ENCODE assay signal across 8 cellular contexts in genomic region chr3:184262166-184262926, GRCh38. TPM values are rescaled to one million over a fixed set of nuclear protein-coding genes. Genes with fewer than 3 reads are reported as not detected.
DNase-seq lines count a peak whose midpoint lies in the region; ATAC-seq, FAIRE-seq and TF ChIP-seq lines count a peak whose summit lies in the region.

No MANE protein-coding gene starts in this region.

- H3K27ac Mint-ChIP-seq in neural crest cell (ENCODE audit: unreplicated experiment): no peak overlapping the region

- H3K27ac ChIP-seq in heart right ventricle (no peak overlapping the region), right atrium auricular region (no peak overlapping the region), OCI-LY3 (ENCODE audit: low read length) (no peak overlapping the region)

- no peaks in the 10 kb centered on the region for H3K36me3 Mint-ChIP-seq in neural crest cell (ENCODE audit: low read depth)

- intact Hi-C loops in heart right ventricle (cut with DNase I): no loop called here

- H3K27me3 Mint-ChIP-seq in neural crest cell (ENCODE audit: low read depth): peaks cover 81% of the 10 kb centered on the region

- no peaks in the 10 kb centered on the region for H3K9me3 Mint-ChIP-seq in neural crest cell

- peak overlapping the region; percentile 86 for H3K4me3 Mint-ChIP-seq in neural crest cell

- no peaks in the 10 kb centered on the region for H3K9me3 ChIP-seq in heart right ventricle
- H3K9me3 ChIP-seq in right atrium auricular region: no peaks in the 10 kb centered on the region
- H3K9me3 ChIP-seq in OCI-LY3 (ENCODE audit: insufficient read depth, low read length): no peaks in the 10 kb centered on the region

- FAIRE-seq in GM12891 (lab: Jason Lieb, UNC): no peak

- no peak for DNase-seq in heart right ventricle
- no peak for DNase-seq in right atrium auricular region (ENCODE audit: low spot score)
- peak; percentile 16 for DNase-seq in central memory CD4-positive, alpha-beta T cell
- no peak for DNase-seq in neural crest cell (ENCODE audit: low read depth, low spot score)
- DNase-seq in GM12891 (ENCODE audit: insufficient read length, low spot score): no peak
- DNase-seq in dermis blood vessel endothelial cell: no peak
- no peak for DNase-seq in mucosa of gallbladder (ENCODE audit: low spot score)

- H3K4me1 ChIP-seq in heart right ventricle (peaks cover 12 to 33% (median 26%) of the 10 kb centered on the region in 9 donors), right atrium auricular region (peaks cover 0 to 32% of the 10 kb centered on the region in 2 donors), OCI-LY3 (ENCODE audit: low read length) (no peaks in the 10 kb centered on the region)

- TF ChIP-seq CTCF in heart right ventricle (IDR thresholded peaks at IDR 0.05) (no peak), right atrium auricular region (IDR thresholded peaks at IDR 0.05) (no peak), OCI-LY3 (IDR thresholded peaks at IDR 0.05; ENCODE audit: low read depth, low read length) (no peak), neural crest cell (conservative IDR thresholded peaks at IDR 0.05) (no peak)

- peak overlapping the region; percentile 81 for H3K4me2 ChIP-seq in OCI-LY3 (ENCODE audit: low read length)

- peak in 1 of 8 donors; percentile 23 for ATAC-seq in heart right ventricle

- peaks cover 18% of the 10 kb centered on the region for H3K4me1 Mint-ChIP-seq in neural crest cell

- H3K4me3 ChIP-seq in heart right ventricle: peak overlapping the region in 9 of 10 donors; percentile 28 to 58 (median 54)
- peak overlapping the region in 1 of 2 donors; percentile 54 for H3K4me3 ChIP-seq in right atrium auricular region
- H3K4me3 ChIP-seq in OCI-LY3 (ENCODE audit: low read length): peak overlapping the region; percentile 93

- 2 to 3% methylated on average over 50 to 51 of the region's 51 CpGs for WGBS in heart right ventricle, 2 donors

- no peak for TF ChIP-seq POLR2A in GM12891 (IDR thresholded peaks at IDR 0.05; ENCODE audit: low read depth, low read length)

- no peaks in the 10 kb centered on the region for H3K36me3 ChIP-seq in heart right ventricle
- H3K36me3 ChIP-seq in right atrium auricular region: no peaks in the 10 kb centered on the region
- H3K36me3 ChIP-seq in OCI-LY3 (replicated peaks; ENCODE audit: low read depth, low read length): no peaks in the 10 kb centered on the region

- H2AFZ ChIP-seq in OCI-LY3 (ENCODE audit: low read depth, low read length): peak overlapping the region; percentile 23; the same call in 1 of the 2 replicates

- H4K20me1 ChIP-seq in OCI-LY3 (ENCODE audit: insufficient read depth, low read length): no peaks in the 10 kb centered on the region

- H3K79me2 ChIP-seq in OCI-LY3 (ENCODE audit: low read length): no peaks in the 10 kb centered on the region

- peaks cover 13 to 81% (median 75%) of the 10 kb centered on the region in 7 donors for H3K27me3 ChIP-seq in heart right ventricle
- H3K27me3 ChIP-seq in right atrium auricular region: peaks cover 3 to 23% of the 10 kb centered on the region in 2 donors
- 0 out of 2 replicates have a peak, but pooled peaks cover under 1% of the 10 kb centered on the region for H3K27me3 ChIP-seq in OCI-LY3 (ENCODE audit: low read depth, low read length)

- 0 out of 2 replicates have a peak overlapping the region, but pooled peaks have one; percentile 56 for H3K9ac ChIP-seq in OCI-LY3 (ENCODE audit: low read length)

TF ChIP-seq in GM12891, 5 proteins besides CTCF, POLR2A, EP300 and RAD21:
- TF ChIP-seq PAX5 (IDR thresholded peaks at IDR 0.05; ENCODE audit: insufficient read depth, low read length, severe bottlenecking) (no peak), TAF1 (IDR thresholded peaks at IDR 0.05; ENCODE audit: low read depth, low read length) (no peak), POLR2AphosphoS5 (IDR thresholded peaks at IDR 0.05; ENCODE audit: low read depth, low read length) (no peak), SPI1 (IDR thresholded peaks at IDR 0.05; ENCODE audit: low read depth, low read length) (no peak), POU2F2 (IDR thresholded peaks at IDR 0.05; ENCODE audit: low read depth, low read length) (no peak)

RNA-seq across cellular contexts. Expression of gene CAMK2N2, which starts 1.0 kb away (rescaled TPM):
- total RNA-seq in heart right ventricle (under 1 TPM in 3 of 10 donors, not detected in 7; 0.20 to 0.30 (median 0.25) TPM), right atrium auricular region (not detected), neural crest cell (4.7 and 5.6 TPM in 2 replicates), dermis blood vessel endothelial cell (not detected in 2 replicates), mucosa of gallbladder (0.40 TPM)
- under 1 TPM in 1 of 2 donors, not detected in 1; 0.12 TPM for polyA plus RNA-seq in heart right ventricle
- polyA plus RNA-seq in GM12891 (2012; ENCODE audit: low read depth, missing spikeins): not detected

RNA-seq across cellular contexts. Expression of gene EEF1AKMT4, which starts 12.9 kb away (rescaled TPM):
- total RNA-seq in heart right ventricle (1 to 10 TPM in 7 of 10 donors, under 1 TPM in 3; 0.49 to 2.3 (median 1.1) TPM), right atrium auricular region (1 to 10 TPM; 2.1 TPM), neural crest cell (3.4 and 3.9 TPM in 2 replicates), dermis blood vessel endothelial cell (3.0 and 4.8 TPM in 2 replicates), mucosa of gallbladder (3.2 TPM)
- polyA plus RNA-seq in heart right ventricle: 10 to 100 TPM in 1 of 2 donors, under 1 TPM in 1; 0.95 to 19.4 TPM
- polyA plus RNA-seq in GM12891 (2012; ENCODE audit: low read depth, missing spikeins): 5.7 TPM

RNA-seq across cellular contexts. Expression of gene ECE2, which starts 13.5 kb away (rescaled TPM):
- total RNA-seq in heart right ventricle (under 1 TPM in 2 of 10 donors, not detected in 8; 0.20 to 0.28 TPM), right atrium auricular region (1 to 10 TPM in 1 of 2 donors, not detected in 1; 1.6 TPM), neural crest cell (not detected in 2 replicates), dermis blood vessel endothelial cell (not detected in 2 replicates), mucosa of gallbladder (0.14 TPM)
- polyA plus RNA-seq in heart right ventricle: not detected
- polyA plus RNA-seq in GM12891 (2012; ENCODE audit: low read depth, missing spikeins): not detected

RNA-seq across cellular contexts. Expression of gene ALG3, which starts 13.6 kb away (rescaled TPM):
- total RNA-seq in heart right ventricle (10 to 100 TPM; 10.7 to 25.1 (median 13.3) TPM), right atrium auricular region (10 to 100 TPM; 50.6 to 50.8 TPM), neural crest cell (32.0 and 35.5 TPM in 2 replicates), dermis blood vessel endothelial cell (36.8 and 40.6 TPM in 2 replicates), mucosa of gallbladder (44.7 TPM)
- 10 to 100 TPM; 16.8 to 63.6 TPM for polyA plus RNA-seq in heart right ventricle
- polyA plus RNA-seq in GM12891 (2012; ENCODE audit: low read depth, missing spikeins): 29.7 TPM

RNA-seq across cellular contexts. Expression of gene VWA5B2, which starts 33.0 kb away (rescaled TPM):
- total RNA-seq in heart right ventricle: under 1 TPM in 1 of 10 donors, not detected in 9; 0.09 TPM
- under 1 TPM in 1 of 2 donors, not detected in 1; 0.03 TPM for polyA plus RNA-seq in heart right ventricle
- total RNA-seq in right atrium auricular region: not detected
- total RNA-seq in neural crest cell: 0.36 and 0.56 TPM in 2 replicates
- 0.08 TPM for polyA plus RNA-seq in GM12891 (2012; ENCODE audit: low read depth, missing spikeins)
- total RNA-seq in dermis blood vessel endothelial cell: 0.05 and 0.17 TPM in 2 replicates
- total RNA-seq in mucosa of gallbladder: not detected
